ENCODE assay signal across 1 cellular context in genomic region chr17:35051183-35051578, GRCh38.
A peak's percentile ranks its signal among the peaks of the same experiment; 100 is the strongest.
TF ChIP-seq lines count a peak whose summit lies in the region.

No MANE protein-coding gene starts in this region.

TF ChIP-seq in K562, 482 proteins besides CTCF, POLR2A, EP300 and RAD21 (continued from another document and continues in another):
- TF ChIP-seq ZBTB11 (CRISPR knock-in tag; IDR thresholded peaks at IDR 0.05) (0 out of 6 replicates have a peak, but pooled peaks of 1 of the 3 experiments have one; percentile 39), MITF (IDR thresholded peaks at IDR 0.05) (no peak), CBX8 (IDR thresholded peaks at IDR 0.05; ENCODE audit: borderline replicate concordance, extremely low read depth, low read depth, low read length, poor library complexity, severe bottlenecking) (no peak), CGGBP1 (CRISPR knock-in tag; IDR thresholded peaks at IDR 0.05) (no peak), BRF2 (IDR thresholded peaks at IDR 0.05; ENCODE audit: borderline replicate concordance, insufficient read depth, insufficient read length) (no peak), CREM (IDR thresholded peaks at IDR 0.05; ENCODE audit: low read depth) (no peak), ZBTB2 (IDR thresholded peaks at IDR 0.05) (no peak; the same call in 1 of the 2 replicates), EHMT2 (IDR thresholded peaks at IDR 0.05) (peak; percentile 45; the same call in 1 of the 2 replicates), FOXK1 (CRISPR knock-in tag; IDR thresholded peaks at IDR 0.05; ENCODE audit: borderline replicate concordance) (no peak), KDM2B (CRISPR knock-in tag; IDR thresholded peaks at IDR 0.05) (no peak), ZNF175 (CRISPR knock-in tag; IDR thresholded peaks at IDR 0.05; ENCODE audit: low read depth) (peak; percentile 55; the same call in 1 of the 2 replicates), ZNF592 (IDR thresholded peaks at IDR 0.05) (peak; percentile 84; the same call in 1 of the 2 replicates), CAMTA2 (CRISPR knock-in tag; conservative IDR thresholded peaks at IDR 0.05) (no peak), RFX5 (IDR thresholded peaks at IDR 0.05; ENCODE audit: low read depth, low read length) (no peak), ZBTB12 (CRISPR knock-in tag; IDR thresholded peaks at IDR 0.05) (no peak), XRCC4 (IDR thresholded peaks at IDR 0.05; ENCODE audit: extremely low read depth, insufficient read depth, insufficient read length) (no peak), ZNF277 (CRISPR knock-in tag; IDR thresholded peaks at IDR 0.05; ENCODE audit: borderline replicate concordance) (no peak), MGA (IDR thresholded peaks at IDR 0.05) (peak; percentile 40; the same call in 1 of the 2 replicates), PHB2 (IDR thresholded peaks at IDR 0.05; ENCODE audit: low read depth) (no peak), ARID1B (IDR thresholded peaks at IDR 0.05) (peak; percentile 59), ZNF644 (tag; IDR thresholded peaks at IDR 0.05; ENCODE audit: low read depth) (no peak), MTA3 (IDR thresholded peaks at IDR 0.05; ENCODE audit: borderline replicate concordance) (0 out of 2 replicates have a peak, but pooled peaks have one; percentile 36), ATF7 (IDR thresholded peaks at IDR 0.05) (no peak), TAF9B (IDR thresholded peaks at IDR 0.05; ENCODE audit: partially characterized antibody) (no peak), CEBPB (tag; IDR thresholded peaks at IDR 0.05) (peak; percentile 25; the same call in 1 of the 2 replicates), ARNT (IDR thresholded peaks at IDR 0.05) (0 out of 4 replicates have a peak, but pooled peaks of 1 of the 2 experiments have one; percentile 44)
